In genomic region chr4:139921551-139922184, GRCh38 we compare ENCODE assay signal across 10 cellular contexts.
DNase-seq lines count a peak whose midpoint lies in the region; ATAC-seq and TF ChIP-seq lines count a peak whose summit lies in the region.
"Had no signal": no experiment of that assay in that cellular context is flagged by ENCODE, and none has a peak within 500 bp of the region (broad histone marks: within the 10 kb centered on the region; RNA-seq: fewer than 3 reads in every experiment).

No MANE protein-coding gene starts in this region.

- no peak overlapping the region for H3K27ac Mint-ChIP-seq in CD4-positive, alpha-beta T cell
- H3K27ac Mint-ChIP-seq: activated naive CD8-positive, alpha-beta T cell had no signal

- TF ChIP-seq EP300 in gastroesophageal sphincter (IDR thresholded peaks at IDR 0.05), result no peak

- H3K27ac ChIP-seq in gastroesophageal sphincter, result peak overlapping the region; percentile 12 to 82 (median 80)
- peak overlapping the region; percentile 73 for H3K27ac ChIP-seq in psoas muscle
- H3K27ac ChIP-seq in CD4-positive, alpha-beta T cell (ENCODE audit: low read depth, low read length), result no peak overlapping the region

- H3K9me3 Mint-ChIP-seq in CD4-positive, alpha-beta T cell, result no peaks in the 10 kb centered on the region
- H3K9me3 Mint-ChIP-seq: naive B cell had no signal

- no peak overlapping the region for H3K4me3 Mint-ChIP-seq in CD4-positive, alpha-beta T cell
- H3K4me3 Mint-ChIP-seq: activated naive CD8-positive, alpha-beta T cell; naive B cell had no signal

- TF ChIP-seq CTCF in gastroesophageal sphincter (IDR thresholded peaks at IDR 0.05) (no peak), psoas muscle (IDR thresholded peaks at IDR 0.05) (no peak)
- TF ChIP-seq CTCF in CD4-positive, alpha-beta T cell (IDR thresholded peaks at IDR 0.05), result no peak

- H3K9me3 ChIP-seq in gastroesophageal sphincter (no peaks in the 10 kb centered on the region), psoas muscle (no peaks in the 10 kb centered on the region)
- no peaks in the 10 kb centered on the region for H3K9me3 ChIP-seq in CD4-positive, alpha-beta T cell (ENCODE audit: control insufficient read depth, low read length)

- WGBS in gastroesophageal sphincter (ENCODE audit: low coverage in 1 of 2), 2 donors, result 31 to 33% methylated on average over 5 to 7 of the region's 8 CpGs
- WGBS in psoas muscle, 3 donors, result 12 to 30% (median 16%) methylated on average over 8 of the region's 8 CpGs

- ATAC-seq in gastroesophageal sphincter (peak; percentile 3), psoas muscle (peak; percentile 80 to 89 (median 86)), HG02870 (IDR thresholded peaks at IDR 0.05; ENCODE audit: unreplicated experiment) (no peak), GM18498 (IDR thresholded peaks at IDR 0.05; ENCODE audit: unreplicated experiment) (no peak)
- ATAC-seq in CD4-positive, alpha-beta T cell (ENCODE audit: poor library complexity), result no peak

- H3K4me3 ChIP-seq in gastroesophageal sphincter, result no peak overlapping the region
- H3K4me3 ChIP-seq in psoas muscle, result peak overlapping the region; percentile 29

- peak; percentile 47 for DNase-seq in HuH-7 (ENCODE audit: low spot score)
- DNase-seq in NCI-H510A (lab: John Stamatoyannopoulos, UW), result peak; percentile 86
- DNase-seq in psoas muscle, result no peak
- DNase-seq in CD4-positive, alpha-beta T cell, result no peak
- DNase-seq in hepatic stellate cell (ENCODE audit: low spot score), result no peak
- DNase-seq: naive B cell had no signal

- intact Hi-C loops in psoas muscle (cut with DNase I), result loop anchor here in 1 of 2 donors (5.0 to 10.0 kb wide), 3 partner anchors 63 to 231 kb away; partner anchors contain the start of gene MAML3
- intact Hi-C loops in CD4-positive, alpha-beta T cell (cut with DNase I, micrococcal nuclease), result no loop called here

- CTCF ChIA-PET in CD4-positive, alpha-beta T cell (lab: Charles Lee), result interaction anchor here (1.4 kb wide), 1 partner anchor 25 kb away, joined by 3 read pairs; no protein-coding TSS in a partner anchor

- H3K4me1 Mint-ChIP-seq in CD4-positive, alpha-beta T cell (ENCODE audit: low read depth), result no peaks in the 10 kb centered on the region
- H3K4me1 Mint-ChIP-seq: naive B cell had no signal

- POLR2A ChIA-PET in CD4-positive, alpha-beta T cell (lab: Charles Lee), result no interaction called here

- no peak for TF ChIP-seq POLR2A in gastroesophageal sphincter (IDR thresholded peaks at IDR 0.05)

- no peaks in the 10 kb centered on the region for H3K36me3 Mint-ChIP-seq in CD4-positive, alpha-beta T cell (ENCODE audit: low read depth)
- H3K36me3 Mint-ChIP-seq: activated naive CD8-positive, alpha-beta T cell; naive B cell had no signal

- H3K27me3 ChIP-seq in gastroesophageal sphincter, result no peaks in the 10 kb centered on the region
- H3K27me3 ChIP-seq in psoas muscle (ENCODE audit: insufficient read depth in 3 of 3, low read length in 2 of 3), result no peaks in the 10 kb centered on the region
- no peaks in the 10 kb centered on the region for H3K27me3 ChIP-seq in CD4-positive, alpha-beta T cell (ENCODE audit: control insufficient read depth, insufficient read depth, low read length)

- H3K36me3 ChIP-seq in gastroesophageal sphincter (no peaks in the 10 kb centered on the region), psoas muscle (ENCODE audit: insufficient read depth in 1 of 2, low read depth in 1 of 2) (no peaks in the 10 kb centered on the region)

- peaks cover 29 to 61% (median 30%) of the 10 kb centered on the region in 3 donors for H3K4me1 ChIP-seq in gastroesophageal sphincter
- H3K4me1 ChIP-seq in psoas muscle, result peaks cover 46% of the 10 kb centered on the region

- no peaks in the 10 kb centered on the region for H3K27me3 Mint-ChIP-seq in CD4-positive, alpha-beta T cell
- H3K27me3 Mint-ChIP-seq: activated naive CD8-positive, alpha-beta T cell; naive B cell had no signal

Comparison
In these comparisons a context has a peak if more than half of its experiments do, and no peak if none do; other contexts are left out.
1. DNase-seq: peak in HuH-7 (single experiment) and NCI-H510A (single experiment); none in psoas muscle (0 of 2), CD4-positive, alpha-beta T cell (0 of 10) and hepatic stellate cell (single experiment).
2. ATAC-seq: peak in gastroesophageal sphincter (single experiment) and psoas muscle (4 of 4); none in CD4-positive, alpha-beta T cell (single experiment), HG02870 (single experiment) and GM18498 (single experiment).